Comparison of ENCODE assay signal across 10 cellular contexts in genomic region chr2:221527759-221528444, GRCh38. TPM values are rescaled to one million over a fixed set of nuclear protein-coding genes. Genes with fewer than 3 reads are reported as not detected.
DNase-seq lines count a peak whose midpoint lies in the region; ATAC-seq, FAIRE-seq and TF ChIP-seq lines count a peak whose summit lies in the region.
"Had no signal": no experiment of that assay in that cellular context is flagged by ENCODE, and none has a peak within 500 bp of the region (broad histone marks: within the 10 kb centered on the region; RNA-seq: fewer than 3 reads in every experiment).

No MANE protein-coding gene starts in this region.

- H3K4me3 Mint-ChIP-seq in CD8-positive, alpha-beta T cell = peak overlapping the region; percentile 27
- peak overlapping the region; percentile 70 for H3K4me3 Mint-ChIP-seq in natural killer cell

- no peaks in the 10 kb centered on the region for H3K9me3 Mint-ChIP-seq in CD8-positive, alpha-beta T cell
- no peaks in the 10 kb centered on the region for H3K9me3 Mint-ChIP-seq in natural killer cell

- POLR2A ChIA-PET in CD8-positive, alpha-beta T cell (lab: Charles Lee) = interaction anchor here (1.0 kb wide), 2 partner anchors 10 to 28 kb away, joined by 3 to 5 read pairs; no protein-coding TSS in a partner anchor

- FAIRE-seq in small intestine (lab: Jason Lieb, UNC) = no peak
- FAIRE-seq: urothelium cell line had no signal

- H3K27ac ChIP-seq in CD8-positive, alpha-beta T cell (ENCODE audit: low read depth, low read length) = no peak overlapping the region
- H3K27ac ChIP-seq in SJSA1 = peak overlapping the region; percentile 14; the same call in 1 of the 2 replicates
- no peak overlapping the region for H3K27ac ChIP-seq in small intestine (ENCODE audit: low read depth in 1 of 2, low read length in 1 of 2)
- H3K27ac ChIP-seq: brain microvascular endothelial cell had no signal

- no peaks in the 10 kb centered on the region for H3K9me3 ChIP-seq in CD8-positive, alpha-beta T cell (ENCODE audit: low read length)
- H3K9me3 ChIP-seq in SJSA1 (replicated peaks) (no peaks in the 10 kb centered on the region), small intestine (ENCODE audit: control insufficient read depth, low read depth) (no peaks in the 10 kb centered on the region)

- H3K4me1 Mint-ChIP-seq in CD8-positive, alpha-beta T cell (ENCODE audit: low read depth) = peaks cover 35% of the 10 kb centered on the region
- peaks cover 43 to 49% of the 10 kb centered on the region in 2 donors for H3K4me1 Mint-ChIP-seq in natural killer cell

- peak; percentile 66 for ATAC-seq in CD8-positive, alpha-beta T cell
- peak; percentile 53 to 63 (median 59) for ATAC-seq in natural killer cell
- no peak for ATAC-seq in SK-N-SH treated with all-trans-retinoic acid at 6 μM for 48 hours
- no peak for ATAC-seq in HG03378 (IDR thresholded peaks at IDR 0.05; ENCODE audit: unreplicated experiment)

- H3K36me3 Mint-ChIP-seq in CD8-positive, alpha-beta T cell = peaks cover 4% of the 10 kb centered on the region
- H3K36me3 Mint-ChIP-seq in natural killer cell = no peaks in the 10 kb centered on the region

- CTCF ChIA-PET in CD8-positive, alpha-beta T cell (lab: Charles Lee) = no interaction called here

- no peaks in the 10 kb centered on the region for H3K27me3 Mint-ChIP-seq in CD8-positive, alpha-beta T cell (ENCODE audit: low read depth)
- H3K27me3 Mint-ChIP-seq in natural killer cell (ENCODE audit: low read depth in 2 of 2) = no peaks in the 10 kb centered on the region

- intact Hi-C loops in CD8-positive, alpha-beta T cell (cut with DNase I, micrococcal nuclease) = loop anchor here in 1 of 2 experiments (1.0 kb wide), 1 partner anchor 10 kb away; no protein-coding TSS in a partner anchor
- intact Hi-C loops in natural killer cell (cut with micrococcal nuclease) = no loop called here

- H3K27me3 ChIP-seq in CD8-positive, alpha-beta T cell (ENCODE audit: insufficient read depth, low read length) = no peaks in the 10 kb centered on the region
- no peaks in the 10 kb centered on the region for H3K27me3 ChIP-seq in SJSA1 (replicated peaks)
- H3K27me3 ChIP-seq in H7 (ENCODE audit: control insufficient read depth, insufficient read depth, low read length) = no peaks in the 10 kb centered on the region
- H3K27me3 ChIP-seq in small intestine (ENCODE audit: control insufficient read depth in 2 of 2, insufficient read depth in 2 of 2, low read length in 2 of 2) = no peaks in the 10 kb centered on the region
- H3K27me3 ChIP-seq: brain microvascular endothelial cell had no signal

- WGBS in small intestine, 3 donors = 10 to 39% (median 24%) methylated on average over 9 of the region's 9 CpGs

- H3K4me1 ChIP-seq in CD8-positive, alpha-beta T cell (ENCODE audit: insufficient read depth, low read length) = no peaks in the 10 kb centered on the region
- H3K4me1 ChIP-seq in SJSA1 (replicated peaks) (peaks cover 36% of the 10 kb centered on the region), small intestine (ENCODE audit: control insufficient read depth in 2 of 2, insufficient read depth in 1 of 2, low read depth in 1 of 2, low read length in 1 of 2) (no peaks in the 10 kb centered on the region)

- DNase-seq in CD8-positive, alpha-beta T cell = peak in 4 of 7 experiments; percentile 15 to 41 (median 27)
- DNase-seq in SJSA1 (ENCODE audit: low read depth in 1 of 2, low spot score in 2 of 2) (peak in 1 of 2 experiments; percentile 6), natural killer cell (no peak), H7 (no peak), small intestine (no peak)
- DNase-seq in effector CD4-positive, alpha-beta T cell = peak; percentile 16
- DNase-seq: brain microvascular endothelial cell had no signal

- no peaks in the 10 kb centered on the region for H3K36me3 ChIP-seq in CD8-positive, alpha-beta T cell (ENCODE audit: insufficient read depth, low read length)
- no peaks in the 10 kb centered on the region for H3K36me3 ChIP-seq in SJSA1
- no peaks in the 10 kb centered on the region for H3K36me3 ChIP-seq in H7 (replicated peaks; ENCODE audit: control insufficient read depth, insufficient read depth, low read length)
- no peaks in the 10 kb centered on the region for H3K36me3 ChIP-seq in small intestine (ENCODE audit: control insufficient read depth in 2 of 2, insufficient read depth in 2 of 2, low read length in 2 of 2)
- H3K36me3 ChIP-seq: brain microvascular endothelial cell had no signal

- H3K4me3 ChIP-seq in CD8-positive, alpha-beta T cell (ENCODE audit: low read depth, low read length) = no peak overlapping the region
- H3K4me3 ChIP-seq in SJSA1 = no peak overlapping the region
- no peak overlapping the region for H3K4me3 ChIP-seq in H7 (ENCODE audit: insufficient read depth, low read depth, low read length)
- peak overlapping the region in 1 of 2 donors; percentile 2 for H3K4me3 ChIP-seq in small intestine (ENCODE audit: low read depth in 1 of 2, low read length in 2 of 2)

- no peak for TF ChIP-seq CTCF in CD8-positive, alpha-beta T cell (IDR thresholded peaks at IDR 0.05)
- TF ChIP-seq CTCF in natural killer cell (IDR thresholded peaks at IDR 0.05) = no peak

- H3K27ac Mint-ChIP-seq in CD8-positive, alpha-beta T cell = peak overlapping the region; percentile 85
- H3K27ac Mint-ChIP-seq in natural killer cell = peak overlapping the region; percentile 87 to 92

TF ChIP-seq in SK-N-SH treated with all-trans-retinoic acid at 6 μM for 48 hours, 23 proteins besides CTCF, POLR2A, EP300 and RAD21:
- no peak for TF ChIP-seq ZC3H10 (CRISPR knock-in tag; IDR thresholded peaks at IDR 0.05)
- TF ChIP-seq ESRRG (CRISPR knock-in tag; IDR thresholded peaks at IDR 0.05) = no peak
- no peak for TF ChIP-seq SNAI2 (CRISPR knock-in tag; IDR thresholded peaks at IDR 0.05)
- no peak for TF ChIP-seq ZNF70 (CRISPR knock-in tag; IDR thresholded peaks at IDR 0.05)
- TF ChIP-seq, protein P1, sequence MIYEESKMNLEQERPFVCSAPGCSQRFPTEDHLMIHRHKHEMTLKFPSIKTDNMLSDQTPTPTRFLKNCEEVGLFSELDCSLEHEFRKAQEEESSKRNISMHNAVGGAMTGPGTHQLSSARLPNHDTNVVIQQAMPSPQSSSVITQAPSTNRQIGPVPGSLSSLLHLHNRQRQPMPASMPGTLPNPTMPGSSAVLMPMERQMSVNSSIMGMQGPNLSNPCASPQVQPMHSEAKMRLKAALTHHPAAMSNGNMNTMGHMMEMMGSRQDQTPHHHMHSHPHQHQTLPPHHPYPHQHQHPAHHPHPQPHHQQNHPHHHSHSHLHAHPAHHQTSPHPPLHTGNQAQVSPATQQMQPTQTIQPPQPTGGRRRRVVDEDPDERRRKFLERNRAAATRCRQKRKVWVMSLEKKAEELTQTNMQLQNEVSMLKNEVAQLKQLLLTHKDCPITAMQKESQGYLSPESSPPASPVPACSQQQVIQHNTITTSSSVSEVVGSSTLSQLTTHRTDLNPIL (CRISPR knock-in tag; IDR thresholded peaks at IDR 0.05; ENCODE audit: low read depth) = no peak
- TF ChIP-seq OSR1 (CRISPR knock-in tag; IDR thresholded peaks at IDR 0.05) = no peak
- TF ChIP-seq BACH2 (CRISPR knock-in tag; IDR thresholded peaks at IDR 0.05; ENCODE audit: borderline replicate concordance) = no peak
- no peak for TF ChIP-seq TCF4 (CRISPR knock-in tag; IDR thresholded peaks at IDR 0.05; ENCODE audit: borderline replicate concordance)
- no peak for TF ChIP-seq TOX (CRISPR knock-in tag; IDR thresholded peaks at IDR 0.05; ENCODE audit: borderline replicate concordance)
- TF ChIP-seq, protein P2, sequence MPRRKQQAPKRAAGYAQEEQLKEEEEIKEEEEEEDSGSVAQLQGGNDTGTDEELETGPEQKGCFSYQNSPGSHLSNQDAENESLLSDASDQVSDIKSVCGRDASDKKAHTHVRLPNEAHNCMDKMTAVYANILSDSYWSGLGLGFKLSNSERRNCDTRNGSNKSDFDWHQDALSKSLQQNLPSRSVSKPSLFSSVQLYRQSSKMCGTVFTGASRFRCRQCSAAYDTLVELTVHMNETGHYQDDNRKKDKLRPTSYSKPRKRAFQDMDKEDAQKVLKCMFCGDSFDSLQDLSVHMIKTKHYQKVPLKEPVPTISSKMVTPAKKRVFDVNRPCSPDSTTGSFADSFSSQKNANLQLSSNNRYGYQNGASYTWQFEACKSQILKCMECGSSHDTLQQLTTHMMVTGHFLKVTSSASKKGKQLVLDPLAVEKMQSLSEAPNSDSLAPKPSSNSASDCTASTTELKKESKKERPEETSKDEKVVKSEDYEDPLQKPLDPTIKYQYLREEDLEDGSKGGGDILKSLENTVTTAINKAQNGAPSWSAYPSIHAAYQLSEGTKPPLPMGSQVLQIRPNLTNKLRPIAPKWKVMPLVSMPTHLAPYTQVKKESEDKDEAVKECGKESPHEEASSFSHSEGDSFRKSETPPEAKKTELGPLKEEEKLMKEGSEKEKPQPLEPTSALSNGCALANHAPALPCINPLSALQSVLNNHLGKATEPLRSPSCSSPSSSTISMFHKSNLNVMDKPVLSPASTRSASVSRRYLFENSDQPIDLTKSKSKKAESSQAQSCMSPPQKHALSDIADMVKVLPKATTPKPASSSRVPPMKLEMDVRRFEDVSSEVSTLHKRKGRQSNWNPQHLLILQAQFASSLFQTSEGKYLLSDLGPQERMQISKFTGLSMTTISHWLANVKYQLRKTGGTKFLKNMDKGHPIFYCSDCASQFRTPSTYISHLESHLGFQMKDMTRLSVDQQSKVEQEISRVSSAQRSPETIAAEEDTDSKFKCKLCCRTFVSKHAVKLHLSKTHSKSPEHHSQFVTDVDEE (CRISPR knock-in tag; IDR thresholded peaks at IDR 0.05) = no peak
- no peak for TF ChIP-seq ZNF8 (CRISPR knock-in tag; IDR thresholded peaks at IDR 0.05)
- no peak for TF ChIP-seq RARB (CRISPR knock-in tag; IDR thresholded peaks at IDR 0.05)
- TF ChIP-seq ZFP30 (CRISPR knock-in tag; IDR thresholded peaks at IDR 0.05) = no peak
- no peak for TF ChIP-seq ARNTL (CRISPR knock-in tag; IDR thresholded peaks at IDR 0.05; ENCODE audit: borderline replicate concordance, low read depth)
- TF ChIP-seq CSRNP3 (CRISPR knock-in tag; IDR thresholded peaks at IDR 0.05) = no peak
TF ChIP-seq in SK-N-SH treated with all-trans-retinoic acid at 6 μM for 48 hours: peak in this region for 0.

RNA-seq across cellular contexts. Expression of gene EPHA4, which starts 44.2 kb away (rescaled TPM):
- total RNA-seq in CD8-positive, alpha-beta T cell = 10 to 100 TPM; 65.5 to 68.6 TPM
- total RNA-seq in SJSA1 (2014; rRNA removed; shearing (Covaris generic)) = 1.3 and 2.7 TPM in 2 replicates
- 10 to 100 TPM; 27.2 to 48.6 (median 44.7) TPM for total RNA-seq in natural killer cell
- 9.9 and 20.2 TPM in 2 replicates for total RNA-seq in H7 (2014; rRNA removed; shearing (Covaris generic))
- polyA plus RNA-seq in small intestine = 1 to 10 TPM in 1 of 3 donors, not detected in 2; 3.1 TPM

Comparison
In these comparisons a context has a peak if more than half of its experiments do, and no peak if none do; other contexts are left out.
1. ATAC-seq: peak in CD8-positive, alpha-beta T cell (single experiment) and natural killer cell (3 of 3); none in SK-N-SH treated with all-trans-retinoic acid at 6 μM for 48 hours (single experiment) and HG03378 (single experiment).
2. DNase-seq: peak in CD8-positive, alpha-beta T cell (4 of 7) and effector CD4-positive, alpha-beta T cell (single experiment); none in natural killer cell (single experiment), H7 (single experiment) and small intestine (single experiment).